20 cellular contexts compared by ENCODE assay signal in genomic region chr4:164572877-164573279, GRCh38.
DNase-seq lines count a peak whose midpoint lies in the region; ATAC-seq and TF ChIP-seq lines count a peak whose summit lies in the region.
"Had no signal": no experiment of that assay in that cellular context is flagged by ENCODE, and none has a peak within 500 bp of the region (broad histone marks: within the 10 kb centered on the region; RNA-seq: fewer than 3 reads in every experiment).

No MANE protein-coding gene starts in this region.

- peak; percentile 77 for DNase-seq in HS-5 (ENCODE audit: low read depth)
- peak; percentile 86 for DNase-seq in amniotic epithelial cell (ENCODE audit: low read depth)
- peak; percentile 75 to 87 for DNase-seq in foreskin keratinocyte
- DNase-seq in stromal cell of bone marrow (ENCODE audit: low read depth) = peak; percentile 35
- no peak for DNase-seq in NCI-H1436 (lab: John Stamatoyannopoulos, UW)
- DNase-seq in tibial nerve (ENCODE audit: low spot score in 2 of 2) = no peak
- DNase-seq: activated CD4-positive, alpha-beta T cell treated with anti-CD3 and anti-CD28 coated beads, Interleukin-2, amount 50 U/mL, for 48 hours; activated naive CD4-positive, alpha-beta T cell treated with anti-CD3 and anti-CD28 coated beads for 36 hours; activated T-cell treated with anti-CD3 and anti-CD28 coated beads, Interleukin-2, amount 50 U/mL, for 1 hour; heart left ventricle; naive thymus-derived CD8-positive, alpha-beta T cell; NCI-H1436 treated with DMSO at 0.1 percent for 48 hours; NCI-H2227 treated with DMSO at 0.1 percent for 48 hours; NK-92 treated with Interleukin-12 subunit alpha and Interleukin-12 subunit beta, amount 100 ng/mL, for 24 hours; stimulated activated CD4-positive, alpha-beta T cell treated with anti-CD3 and anti-CD28 coated beads, Interleukin-2, amount 100 ng/mL, for 48 hours had no signal

- no peak for TF ChIP-seq POLR2A in tibial nerve (IDR thresholded peaks at IDR 0.05)

- no peak for TF ChIP-seq EP300 in tibial nerve (IDR thresholded peaks at IDR 0.05)

- TF ChIP-seq CTCF in foreskin keratinocyte (conservative IDR thresholded peaks at IDR 0.05) (peak; percentile 13), tibial nerve (IDR thresholded peaks at IDR 0.05) (no peak)

- H3K27ac ChIP-seq in foreskin keratinocyte (no peak overlapping the region), tibial nerve (no peak overlapping the region)
- H3K27ac ChIP-seq: ascending aorta, esophagus muscularis mucosa, heart left ventricle, parathyroid adenoma, VCaP had no signal

- ATAC-seq in foreskin keratinocyte (peak; percentile 94), GM21529 (IDR thresholded peaks at IDR 0.05; ENCODE audit: unreplicated experiment) (no peak)
- ATAC-seq: heart left ventricle; naive thymus-derived CD8-positive, alpha-beta T cell had no signal

- no peak overlapping the region for H3K4me3 ChIP-seq in tibial nerve
- H3K4me3 ChIP-seq: ascending aorta, esophagus muscularis mucosa, heart left ventricle had no signal

- H3K36me3 ChIP-seq in tibial nerve = no peaks in the 10 kb centered on the region
- H3K36me3 ChIP-seq: ascending aorta, esophagus muscularis mucosa, heart left ventricle had no signal

- peaks cover 0 to 5% (median 0%) of the 10 kb centered on the region in 4 donors for H3K9me3 ChIP-seq in tibial nerve
- H3K9me3 ChIP-seq: ascending aorta, esophagus muscularis mucosa had no signal

- H3K27me3 ChIP-seq in foreskin keratinocyte (no peaks in the 10 kb centered on the region), tibial nerve (no peaks in the 10 kb centered on the region)
- H3K27me3 ChIP-seq: ascending aorta, esophagus muscularis mucosa, heart left ventricle had no signal

- peaks cover 26% of the 10 kb centered on the region for H3K4me1 ChIP-seq in foreskin keratinocyte
- no peaks in the 10 kb centered on the region for H3K4me1 ChIP-seq in tibial nerve
- H3K4me1 ChIP-seq: ascending aorta, esophagus muscularis mucosa, heart left ventricle, parathyroid adenoma had no signal

Comparison
In these comparisons a context has a peak if more than half of its experiments do, and no peak if none do; other contexts are left out.
1. DNase-seq: peak in HS-5 (single experiment), amniotic epithelial cell (single experiment), foreskin keratinocyte (2 of 2) and stromal cell of bone marrow (single experiment); none in NCI-H1436 (single experiment) and tibial nerve (0 of 2).